14 cellular contexts compared by ENCODE assay signal in the genomic region with DNA sequence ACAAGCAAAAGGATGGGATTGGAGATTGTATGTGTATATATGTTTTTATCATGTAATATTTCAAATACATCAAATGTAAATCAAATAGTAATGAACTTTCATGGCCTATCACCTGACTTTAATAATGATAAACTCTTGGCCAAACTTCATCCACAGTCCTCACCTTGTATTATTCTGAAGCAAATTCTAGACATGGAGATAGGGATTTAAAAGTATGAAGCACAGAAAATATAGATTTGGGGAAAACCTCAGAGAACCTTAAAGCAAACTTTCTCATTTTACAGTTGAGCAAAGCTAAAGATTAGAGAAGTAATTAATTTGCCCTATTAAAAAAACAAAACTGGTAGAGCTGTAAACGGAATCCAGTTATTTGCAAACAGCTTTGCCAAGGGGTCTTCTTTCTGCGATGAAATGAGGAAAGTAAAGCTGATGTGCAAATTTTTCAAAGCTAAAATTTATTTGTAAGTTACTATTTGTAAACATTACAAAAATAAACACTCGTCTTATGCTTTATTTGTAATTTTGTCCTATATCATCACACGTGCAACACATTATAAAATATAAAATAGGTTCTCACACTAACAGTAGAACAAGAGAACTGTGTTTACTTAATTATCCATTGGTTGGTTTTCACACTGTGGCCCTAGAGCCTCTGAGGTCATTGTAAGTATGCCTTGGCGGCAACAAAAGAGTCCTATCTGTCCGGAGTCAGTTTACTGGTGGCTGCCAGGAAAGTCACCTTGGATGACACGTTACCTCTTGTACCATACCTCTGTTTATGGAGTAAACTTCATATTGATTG. TPM values are rescaled to one million over a fixed set of nuclear protein-coding genes. Genes with fewer than 3 reads are reported as not detected.
DNase-seq lines count a peak whose midpoint lies in the region; ATAC-seq, FAIRE-seq and TF ChIP-seq lines count a peak whose summit lies in the region.
"Had no signal": no experiment of that assay in that cellular context is flagged by ENCODE, and none has a peak within 500 bp of the region (broad histone marks: within the 10 kb centered on the region; RNA-seq: fewer than 3 reads in every experiment).

No MANE protein-coding gene starts in this region.

- H4K8ac ChIP-seq in mesenchymal stem cell (ENCODE audit: low read length): no peak overlapping the region

- H2AK5ac ChIP-seq in mesenchymal stem cell (ENCODE audit: low read length, severe bottlenecking): no peak overlapping the region

- H4K20me1 ChIP-seq in GM23248 (ENCODE audit: insufficient read depth) (no peaks in the 10 kb centered on the region), GM12878 (ENCODE audit: control insufficient read depth, insufficient read depth) (no peaks in the 10 kb centered on the region)

- H3K27me3 ChIP-seq in GM23248 (replicated peaks; ENCODE audit: insufficient read depth) (no peaks in the 10 kb centered on the region), GM12878 (replicated peaks in 1 of 2; ENCODE audit: control insufficient read depth in 2 of 2, insufficient read depth in 2 of 2, low read length in 1 of 2) (no peaks in the 10 kb centered on the region), mesenchymal stem cell (ENCODE audit: control insufficient read depth in 1 of 2, insufficient read depth in 1 of 2, low read length in 2 of 2) (no peaks in the 10 kb centered on the region)
- H3K27me3 ChIP-seq: MG63 had no signal

- H2BK15ac ChIP-seq in mesenchymal stem cell (ENCODE audit: low read depth, poor library complexity, severe bottlenecking): no peak overlapping the region

- SMC1A ChIA-PET in GM12878 (lab: Charles Lee; ENCODE audit: uncharacterized antibody, unreplicated experiment): interaction anchor here (0.5 to 2.8 kb wide), 8 partner anchors 11 to 338 kb away, joined by 3 to 19 read pairs (median 4); no protein-coding TSS in a partner anchor

- no peak; a peak in 1 of 5 replicates for TF ChIP-seq EP300 in A549 (IDR thresholded peaks at IDR 0.05)
- no peak for TF ChIP-seq EP300 in GM12878 (IDR thresholded peaks at IDR 0.05; ENCODE audit: borderline replicate concordance in 1 of 2, control insufficient read depth in 1 of 2, low read depth in 2 of 2, low read length in 2 of 2)

- H3K9ac ChIP-seq in GM23248 (peak overlapping the region; percentile 60), GM12878 (ENCODE audit: control insufficient read depth, insufficient read depth, low read length) (no peak overlapping the region), mesenchymal stem cell (ENCODE audit: low read length) (peak overlapping the region; percentile 72)

- TF ChIP-seq CTCF in A549 (IDR thresholded peaks at IDR 0.05): no peak
- no peak for TF ChIP-seq CTCF in GM12878 (IDR thresholded peaks at IDR 0.05 in 2 of 3, conservative IDR thresholded peaks at IDR 0.05 in 1 of 3; ENCODE audit: control insufficient read depth in 2 of 3, extremely low read depth in 1 of 3, insufficient read depth in 1 of 3, low read depth in 3 of 3, low read length in 3 of 3)

- H3K4me3 ChIP-seq in A549: no peak overlapping the region
- peak overlapping the region; percentile 20 for H3K4me3 ChIP-seq in GM23248
- no peak overlapping the region for H3K4me3 ChIP-seq in GM12878
- H3K4me3 ChIP-seq in mesenchymal stem cell (ENCODE audit: insufficient read depth in 1 of 2, low read depth in 1 of 2, low read length in 2 of 2): no peak overlapping the region
- H3K4me3 ChIP-seq: lung, MG63 had no signal

- WGBS in A549 (ENCODE audit: missing lambda C conversion rate): 86% methylated on average over 7 of the region's 7 CpGs
- WGBS in GM23248 (ENCODE audit: low coverage in 1 of 2, low lambda C conversion rate in 2 of 2, missing lambda C conversion rate in 2 of 2), 2 experiments: 48 to 49% methylated on average over 7 of the region's 7 CpGs
- over 99% methylated on average over 7 of the region's 7 CpGs for WGBS in GM12878 (ENCODE audit: insufficient coverage, insufficient replicate concordance, low lambda C conversion rate, missing lambda C conversion rate)
- WGBS in mesenchymal stem cell: 84% methylated on average over 3 of the region's 7 CpGs

- no peak overlapping the region for H2BK120ac ChIP-seq in mesenchymal stem cell (ENCODE audit: low read depth, low read length)

- POLR2A ChIA-PET in A549 (lab: Yijun Ruan, JAX): no interaction called here
- POLR2A ChIA-PET in GM12878 (lab: Charles Lee): interaction anchor here (0.5 to 4.2 kb wide), 5 partner anchors 9 to 29 kb away, joined by 3 to 14 read pairs (median 6); partner anchors contain the start of gene DDX59

- H3K18ac ChIP-seq in mesenchymal stem cell (ENCODE audit: low read depth in 1 of 2, low read length in 2 of 2): no peak overlapping the region

- H2BK12ac ChIP-seq in mesenchymal stem cell (ENCODE audit: low read length in 2 of 2): no peak overlapping the region

- RAD21 ChIA-PET in GM12878 (lab: Charles Lee; ENCODE audit: unreplicated experiment): interaction anchor here (0.8 to 1.9 kb wide), 3 partner anchors 13 to 30 kb away, joined by 3 to 6 read pairs (median 4); no protein-coding TSS in a partner anchor

- H3K14ac ChIP-seq in mesenchymal stem cell (ENCODE audit: low read length in 2 of 2): no peak overlapping the region

- FAIRE-seq in A549 (lab: Jason Lieb, UNC) (no peak), GM12878 (lab: Jason Lieb, UNC) (no peak)
- FAIRE-seq: GM12891, urothelium cell line had no signal

- CTCF ChIA-PET in A549 (lab: Yijun Ruan, JAX): interaction anchor here (1.3 to 2.3 kb wide), 2 partner anchors 10 to 18 kb away, joined by 3 to 10 read pairs; no protein-coding TSS in a partner anchor
- CTCF ChIA-PET in GM12878 (lab: Yijun Ruan, JAX): interaction anchor here (1.4 to 3.3 kb wide), 2 partner anchors 19 to 33 kb away, joined by 3 to 13 read pairs; no protein-coding TSS in a partner anchor

- H3K4me1 ChIP-seq in A549 (peaks cover 18% of the 10 kb centered on the region), GM23248 (ENCODE audit: insufficient read depth) (peaks cover 20% of the 10 kb centered on the region), GM12878 (ENCODE audit: control insufficient read depth, insufficient read depth, low read length) (peaks cover 9% of the 10 kb centered on the region; the same call in 1 of the 2 replicates), mesenchymal stem cell (ENCODE audit: control insufficient read depth, insufficient read depth, low read depth, low read length) (no peaks in the 10 kb centered on the region)

- H3K9me2 ChIP-seq in GM23248 (ENCODE audit: insufficient read depth): no peaks in the 10 kb centered on the region

- no peaks in the 10 kb centered on the region for H3K79me1 ChIP-seq in mesenchymal stem cell (replicated peaks; ENCODE audit: low read length, poor library complexity, severe bottlenecking)

- in situ Hi-C loops in GM23248 (cut with MboI) (no loop called here), GM12878 (cut with MboI) (no loop called here)

- H3K4me2 ChIP-seq in A549 (peak overlapping the region; percentile 54), GM23248 (ENCODE audit: unreplicated experiment) (peak overlapping the region; percentile 49), GM12878 (ENCODE audit: control insufficient read depth, insufficient read depth) (0 out of 2 replicates have a peak overlapping the region, but pooled peaks have one; percentile 13), mesenchymal stem cell (ENCODE audit: low read length, poor library complexity, severe bottlenecking) (no peak overlapping the region)

- H4K91ac ChIP-seq in mesenchymal stem cell (ENCODE audit: low read length): no peak overlapping the region

- TF ChIP-seq POLR2A in A549 (IDR thresholded peaks at IDR 0.05; ENCODE audit: low read length) (no peak), GM12878 (IDR thresholded peaks at IDR 0.05; ENCODE audit: low read depth, low read length) (no peak), GM18505 (IDR thresholded peaks at IDR 0.05; ENCODE audit: borderline replicate concordance, extremely low read depth, insufficient read depth, insufficient read length) (no peak)

- peak overlapping the region; percentile 89 to 90 for H3K27ac ChIP-seq in A549
- peak overlapping the region; percentile 82 for H3K27ac ChIP-seq in GM23248
- H3K27ac ChIP-seq in GM12878 (ENCODE audit: control insufficient read depth, insufficient read depth): peak overlapping the region; percentile 78
- no peak overlapping the region for H3K27ac ChIP-seq in mesenchymal stem cell (ENCODE audit: low read length, poor library complexity, severe bottlenecking)

- no TSS peak for BruUV-seq in GM12878 (replicated peaks; lab: Mats Ljungman, UMichigan)

- H2BK5ac ChIP-seq in mesenchymal stem cell (ENCODE audit: low read depth, low read length, poor library complexity, severe bottlenecking): no peak overlapping the region

- H3K36me3 ChIP-seq in GM23248 (ENCODE audit: low read depth): no peaks in the 10 kb centered on the region
- no peaks in the 10 kb centered on the region; a peak in 1 of 4 replicates for H3K36me3 ChIP-seq in GM12878 (ENCODE audit: control insufficient read depth in 2 of 2, insufficient read depth in 2 of 2, low read length in 1 of 2)
- H3K36me3 ChIP-seq in mesenchymal stem cell (ENCODE audit: control insufficient read depth in 1 of 2, insufficient read depth in 2 of 2, low read depth in 1 of 2, low read length in 2 of 2): peaks cover 0 to 5% of the 10 kb centered on the region in 2 experiments
- H3K36me3 ChIP-seq: MG63 had no signal

- no peak for DNase-seq in A549 (ENCODE audit: low read depth in 1 of 2, low spot score in 1 of 2)
- no peak for DNase-seq in GM23248
- DNase-seq in GM12878 (ENCODE audit: low read depth, low spot score): no peak
- no peak for DNase-seq in mesenchymal stem cell
- DNase-seq in posterior cingulate gyrus: no peak
- no peak for DNase-seq in T-helper 1 cell
- DNase-seq: endodermal cell, GOT3 had no signal

- H3K9me3 ChIP-seq in A549 (no peaks in the 10 kb centered on the region), GM23248 (ENCODE audit: low read depth) (no peaks in the 10 kb centered on the region), GM12878 (replicated peaks; ENCODE audit: control insufficient read depth, insufficient read depth, low read length) (no peaks in the 10 kb centered on the region), mesenchymal stem cell (ENCODE audit: control insufficient read depth, low read length) (no peaks in the 10 kb centered on the region)
- H3K9me3 ChIP-seq: MG63 had no signal

- intact Hi-C loops in GM12878 (cut with micrococcal nuclease; ENCODE audit: unreplicated experiment) (no loop called here), posterior cingulate gyrus (cut with DNase I) (no loop called here)

- peaks cover 9% of the 10 kb centered on the region; the same call in 1 of the 2 replicates for H3F3A ChIP-seq in GM23248 (ENCODE audit: insufficient read depth)

- ATAC-seq in A549 (no peak), GM12878 (no peak), GM18505 (IDR thresholded peaks at IDR 0.05; ENCODE audit: unreplicated experiment) (no peak), HG03039 (IDR thresholded peaks at IDR 0.05; ENCODE audit: unreplicated experiment) (no peak)

- H3K23ac ChIP-seq in mesenchymal stem cell (ENCODE audit: low read length in 2 of 2): no peak overlapping the region

- TF ChIP-seq RAD21 in A549 (conservative IDR thresholded peaks at IDR 0.05 in 1 of 2, IDR thresholded peaks at IDR 0.05 in 1 of 2): no peak
- TF ChIP-seq RAD21 in GM12878 (IDR thresholded peaks at IDR 0.05; ENCODE audit: insufficient read depth, low read depth, low read length): no peak

- H3K4ac ChIP-seq in mesenchymal stem cell (ENCODE audit: low read depth in 1 of 2, low read length in 2 of 2): no peak overlapping the region

- H3K79me2 ChIP-seq in GM23248 (ENCODE audit: insufficient read depth) (no peaks in the 10 kb centered on the region), GM12878 (ENCODE audit: control insufficient read depth, insufficient read depth, low read length) (no peaks in the 10 kb centered on the region)

- peak overlapping the region; percentile 81 for H2AFZ ChIP-seq in GM23248
- peak overlapping the region; percentile 75 for H2AFZ ChIP-seq in GM12878 (ENCODE audit: control insufficient read depth, low read depth, low read length)
- no peak overlapping the region for H2AFZ ChIP-seq in mesenchymal stem cell (ENCODE audit: low read depth, low read length)

RNA-seq across cellular contexts. Expression of gene KIF14, which starts 20.0 kb away (rescaled TPM):
- polyA plus RNA-seq in A549 (2011; rRNA removed): 13.5 and 20.4 TPM in 2 replicates
- polyA plus RNA-seq in A549 (2012; cell fraction: cytosol; rRNA removed): 3.6 and 3.8 TPM in 2 replicates
- polyA plus RNA-seq in A549 (2012; cell fraction: nucleus; rRNA removed): 2.9 and 4.2 TPM in 2 replicates
- 12.3 to 13.3 TPM (median 13.0 TPM) in 3 replicates for polyA plus RNA-seq in A549 (2017; fragmentation: RNase III; extraction: RNeasy Plus Mini Kit Qiagen cat#74134 plus additional on column Dnase treatment)
- 4.7 TPM in 2 replicates for polyA minus RNA-seq in A549 (2011; rRNA and poly(A)+ RNA removed)
- total RNA-seq in GM23248 (2014; rRNA removed; shearing (Covaris generic)): 5.1 and 5.4 TPM in 2 replicates
- 2.2 and 2.3 TPM in 2 replicates for polyA plus RNA-seq in GM23248 (2016; fragmentation: Nextera tagmentation; extraction: Ambion mirVana)
- total RNA-seq in GM12878 (2013; cell fraction: nucleolus; rRNA removed): 19.5 and 20.7 TPM in 2 replicates
- 15.4 and 20.3 TPM in 2 replicates for total RNA-seq in GM12878 (2014; rRNA removed)
- total RNA-seq in GM12878 (2014; rRNA removed; fragmentation: Illumina TruSeq; extraction: Trizol): 25.4 and 25.5 TPM in 2 replicates
- 13.8 and 14.9 TPM in 2 replicates for total RNA-seq in GM12878 (2021)
- 2.3 TPM for polyA plus RNA-seq in GM12878 (2011; ENCODE audit: low read depth)
- polyA plus RNA-seq in GM12878 (2011; rRNA removed): 15.5 and 33.1 TPM in 2 replicates
- polyA plus RNA-seq in GM12878 (2011; cell fraction: cytosol; rRNA removed): 4.6 TPM in 2 replicates
- polyA plus RNA-seq in GM12878 (2011; cell fraction: nucleus; rRNA removed): 6.6 and 10.4 TPM in 2 replicates
- polyA plus RNA-seq in GM12878 (2012): 3.6 and 6.1 TPM in 2 replicates
- polyA plus RNA-seq in GM12878 (2014; fragmentation: Illumina TruSeq; extraction: Trizol): 19.4 and 23.4 TPM in 2 replicates
- 1 to 10 TPM; 6.8 to 6.9 TPM for polyA plus RNA-seq in GM12878 (2014; fragmentation: Nextera tagmentation; extraction: Ambion mirVana)
- 11.1 and 14.0 TPM in 2 replicates for polyA plus RNA-seq in GM12878 (2014; rRNA removed)
- polyA plus RNA-seq in GM12878 (2016; fragmentation: Nextera tagmentation; extraction: Ambion mirVana): 10 to 100 TPM; 11.9 to 12.9 TPM
- 9.4 and 12.0 TPM in 2 replicates for polyA minus RNA-seq in GM12878 (2011; rRNA and poly(A)+ RNA removed)
- 6.7 and 9.1 TPM in 2 replicates for polyA minus RNA-seq in GM12878 (2011; cell fraction: cytosol; rRNA and poly(A)+ RNA removed)
- polyA minus RNA-seq in GM12878 (2011; cell fraction: nucleus; rRNA and poly(A)+ RNA removed): 4.2 and 7.1 TPM in 2 replicates
- 1.3 TPM for polyA plus RNA-seq in mesenchymal stem cell (2013, experiment 1 of 2)
- polyA plus RNA-seq in mesenchymal stem cell (2013, experiment 2 of 2): 1.3 TPM

RNA-seq across cellular contexts. Expression of gene DDX59, which starts 29.1 kb away (rescaled TPM):
- 28.7 and 42.9 TPM in 2 replicates for polyA plus RNA-seq in A549 (2011; rRNA removed)
- 9.3 and 9.9 TPM in 2 replicates for polyA plus RNA-seq in A549 (2012; cell fraction: cytosol; rRNA removed)
- polyA plus RNA-seq in A549 (2012; cell fraction: nucleus; rRNA removed): 4.6 and 9.1 TPM in 2 replicates
- 16.0 to 16.6 TPM (median 16.3 TPM) in 3 replicates for polyA plus RNA-seq in A549 (2017; fragmentation: RNase III; extraction: RNeasy Plus Mini Kit Qiagen cat#74134 plus additional on column Dnase treatment)
- polyA minus RNA-seq in A549 (2011; rRNA and poly(A)+ RNA removed): 20.9 and 23.3 TPM in 2 replicates
- 14.2 and 19.2 TPM in 2 replicates for total RNA-seq in GM23248 (2014; rRNA removed; shearing (Covaris generic))
- 11.8 and 12.2 TPM in 2 replicates for polyA plus RNA-seq in GM23248 (2016; fragmentation: Nextera tagmentation; extraction: Ambion mirVana)
- total RNA-seq in GM12878 (2013; cell fraction: nucleolus; rRNA removed): 34.8 and 42.5 TPM in 2 replicates
- 18.8 and 26.4 TPM in 2 replicates for total RNA-seq in GM12878 (2014; rRNA removed)
- 33.6 and 36.8 TPM in 2 replicates for total RNA-seq in GM12878 (2014; rRNA removed; fragmentation: Illumina TruSeq; extraction: Trizol)
- total RNA-seq in GM12878 (2021): 20.1 and 22.6 TPM in 2 replicates
- polyA plus RNA-seq in GM12878 (2011; ENCODE audit: low read depth): 12.4 TPM
- 32.5 and 44.8 TPM in 2 replicates for polyA plus RNA-seq in GM12878 (2011; rRNA removed)
- polyA plus RNA-seq in GM12878 (2011; cell fraction: cytosol; rRNA removed): 15.0 and 16.6 TPM in 2 replicates
- polyA plus RNA-seq in GM12878 (2011; cell fraction: nucleus; rRNA removed): 15.4 and 16.1 TPM in 2 replicates
- polyA plus RNA-seq in GM12878 (2012): 19.3 and 20.0 TPM in 2 replicates
- polyA plus RNA-seq in GM12878 (2014; fragmentation: Illumina TruSeq; extraction: Trizol): 35.7 and 42.1 TPM in 2 replicates
- polyA plus RNA-seq in GM12878 (2014; fragmentation: Nextera tagmentation; extraction: Ambion mirVana): 10 to 100 TPM; 17.3 to 17.5 TPM
- 26.1 and 28.8 TPM in 2 replicates for polyA plus RNA-seq in GM12878 (2014; rRNA removed)
- polyA plus RNA-seq in GM12878 (2016; fragmentation: Nextera tagmentation; extraction: Ambion mirVana): 10 to 100 TPM; 19.5 to 24.6 TPM
- polyA minus RNA-seq in GM12878 (2011; rRNA and poly(A)+ RNA removed): 20.3 and 26.3 TPM in 2 replicates
- polyA minus RNA-seq in GM12878 (2011; cell fraction: cytosol; rRNA and poly(A)+ RNA removed): 9.6 and 10.7 TPM in 2 replicates
- 6.6 and 8.8 TPM in 2 replicates for polyA minus RNA-seq in GM12878 (2011; cell fraction: nucleus; rRNA and poly(A)+ RNA removed)
- 8.2 TPM for polyA plus RNA-seq in mesenchymal stem cell (2013, experiment 1 of 2)
- polyA plus RNA-seq in mesenchymal stem cell (2013, experiment 2 of 2): 8.4 TPM
